9 cellular contexts compared by ENCODE assay signal in the genomic region with DNA sequence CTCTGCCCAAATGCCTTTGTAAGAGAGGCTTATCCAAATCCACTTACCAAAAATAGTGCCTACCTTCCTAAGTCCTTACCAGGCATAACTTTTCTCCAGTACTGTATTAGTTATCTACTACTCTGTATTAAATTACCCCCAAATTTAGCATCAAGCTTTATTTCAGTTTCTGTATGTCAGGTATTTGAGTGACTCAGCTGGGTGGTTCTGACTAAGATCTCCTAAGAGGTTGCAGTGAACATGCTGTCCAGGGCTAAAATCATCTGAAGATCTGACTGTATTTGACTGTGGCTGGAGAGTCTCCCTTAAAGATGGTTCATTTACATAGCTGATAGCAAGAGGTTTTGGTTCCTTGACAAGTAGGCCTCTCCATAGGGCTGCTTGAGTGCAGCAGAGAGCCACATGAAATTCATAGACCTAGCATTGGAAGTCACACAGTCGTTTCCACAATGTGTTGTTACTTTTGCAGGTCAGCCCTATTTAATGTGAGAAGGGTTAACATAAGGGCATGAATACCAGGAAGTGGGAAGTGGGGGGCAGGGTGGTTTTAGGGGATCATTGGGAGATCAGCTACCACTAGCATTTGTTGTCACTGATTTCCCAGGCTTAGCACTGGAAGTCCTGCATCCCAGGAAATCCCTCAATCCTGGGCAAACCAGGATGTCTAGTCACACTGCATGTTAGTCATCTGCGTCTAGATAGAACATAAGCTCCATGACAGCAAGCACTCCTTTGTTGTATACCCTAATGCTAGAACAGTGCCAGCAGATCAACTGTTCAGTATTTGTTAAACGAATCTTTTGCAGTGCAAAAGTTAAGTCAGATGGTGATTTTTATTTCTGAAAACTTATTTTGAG. TPM values are rescaled to one million over a fixed set of nuclear protein-coding genes. Genes with fewer than 3 reads are reported as not detected.
DNase-seq lines count a peak whose midpoint lies in the region; ATAC-seq and TF ChIP-seq lines count a peak whose summit lies in the region.
"Had no signal": no experiment of that assay in that cellular context is flagged by ENCODE, and none has a peak within 500 bp of the region (broad histone marks: within the 10 kb centered on the region; RNA-seq: fewer than 3 reads in every experiment).

No MANE protein-coding gene starts in this region.

- H3K4me2 ChIP-seq in skeletal muscle satellite cell (ENCODE audit: low read length), result peak overlapping the region; percentile 92

- no peak overlapping the region for H3K9ac ChIP-seq in skeletal muscle satellite cell (ENCODE audit: low read depth, low read length)

- peak; percentile 79 for ATAC-seq in HG02884 (IDR thresholded peaks at IDR 0.05; ENCODE audit: unreplicated experiment)
- ATAC-seq in Panc1, result no peak

- no peaks in the 10 kb centered on the region for H3K9me3 ChIP-seq in Panc1 (ENCODE audit: control insufficient read depth, insufficient read depth, low read depth, low read length)
- no peaks in the 10 kb centered on the region for H3K9me3 ChIP-seq in esophagus squamous epithelium
- no peaks in the 10 kb centered on the region for H3K9me3 ChIP-seq in skeletal muscle satellite cell (replicated peaks; ENCODE audit: low read length)
- H3K9me3 ChIP-seq: thoracic aorta had no signal

- H3K9me3 Mint-ChIP-seq in activated naive CD4-positive, alpha-beta T cell treated with anti-CD3 and anti-CD28 coated beads for 36 hours, result no peaks in the 10 kb centered on the region

- CTCF ChIA-PET in activated naive CD4-positive, alpha-beta T cell treated with anti-CD3 and anti-CD28 coated beads for 36 hours (lab: Charles Lee), result interaction anchor here (0.8 to 1.3 kb wide), 3 partner anchors 10 to 16 kb away, joined by 3 to 4 read pairs (median 4); no protein-coding TSS in a partner anchor
- CTCF ChIA-PET in Panc1 (lab: Charles Lee), result interaction anchor here (0.8 kb wide), 1 partner anchor 214 kb away, joined by 3 read pairs; no protein-coding TSS in a partner anchor

- no peak for TF ChIP-seq POLR2A in esophagus squamous epithelium (IDR thresholded peaks at IDR 0.05)

- no TSS peak for BruUV-seq in Panc1 (replicated peaks; lab: Mats Ljungman, UMichigan)

- H3K27me3 Mint-ChIP-seq in activated naive CD4-positive, alpha-beta T cell treated with anti-CD3 and anti-CD28 coated beads for 36 hours (ENCODE audit: low read depth), result no peaks in the 10 kb centered on the region

- peak; percentile 34 for DNase-seq in activated naive CD4-positive, alpha-beta T cell treated with anti-CD3 and anti-CD28 coated beads for 36 hours
- DNase-seq in activated naive CD4-positive, alpha-beta T cell (lab: John Stamatoyannopoulos, UW), result no peak
- peak; percentile 66 for DNase-seq in Panc1 (ENCODE audit: low read depth, low spot score)
- DNase-seq in esophagus squamous epithelium (lab: John Stamatoyannopoulos, UW), result no peak
- DNase-seq in hippocampal formation (lab: John Stamatoyannopoulos, UW), result no peak
- DNase-seq in SKM-1 treated with dmso at 0.1 percent for 144 hours (lab: John Stamatoyannopoulos, UW; ENCODE audit: unreplicated experiment), result no peak

- in situ Hi-C loops in Panc1 (cut with HindIII; ENCODE audit: low pct_unique_long_range_greater_than_20kb, low sequenced_read_pairs), result no loop called here

- H3K4me3 ChIP-seq in Panc1 (ENCODE audit: low read depth in 2 of 2, low read length in 2 of 2), result peak overlapping the region; percentile 94 to 96; a peak in 2 of 4 replicates
- no peak overlapping the region for H3K4me3 ChIP-seq in esophagus squamous epithelium
- H3K4me3 ChIP-seq in skeletal muscle satellite cell (ENCODE audit: low read length), result peak overlapping the region; percentile 90

- H3K4me3 Mint-ChIP-seq in activated naive CD4-positive, alpha-beta T cell treated with anti-CD3 and anti-CD28 coated beads for 36 hours, result peak overlapping the region; percentile 96

- H3K27ac ChIP-seq in Panc1 (ENCODE audit: low read length) (no peak overlapping the region; the same call in 1 of the 2 replicates), esophagus squamous epithelium (peak overlapping the region in 3 of 4 donors; percentile 60 to 92 (median 84))
- H3K27ac ChIP-seq: thoracic aorta had no signal

- H3K27me3 ChIP-seq in Panc1 (ENCODE audit: control insufficient read depth, insufficient read depth, low read length) (no peaks in the 10 kb centered on the region), esophagus squamous epithelium (no peaks in the 10 kb centered on the region), skeletal muscle satellite cell (ENCODE audit: control insufficient read depth, insufficient read depth, low read length) (no peaks in the 10 kb centered on the region)

- WGBS in esophagus squamous epithelium, 2 donors, result 41 to 43% methylated on average over 3 of the region's 3 CpGs

- H3K36me3 Mint-ChIP-seq in activated naive CD4-positive, alpha-beta T cell treated with anti-CD3 and anti-CD28 coated beads for 36 hours (ENCODE audit: low read depth), result peaks cover 16% of the 10 kb centered on the region

- H3K27ac Mint-ChIP-seq in activated naive CD4-positive, alpha-beta T cell treated with anti-CD3 and anti-CD28 coated beads for 36 hours, result peak overlapping the region; percentile 93

- POLR2A ChIA-PET in Panc1 (lab: Charles Lee), result interaction anchor here (0.5 kb wide), 2 partner anchors 43 to 596 kb away, joined by 7 to 11 read pairs; no protein-coding TSS in a partner anchor

- H3K36me3 ChIP-seq in Panc1 (ENCODE audit: control insufficient read depth, insufficient read depth, low read length), result peaks cover 10% of the 10 kb centered on the region; the same call in 1 of the 2 replicates
- peaks cover 0 to 12% (median 0%) of the 10 kb centered on the region in 3 donors for H3K36me3 ChIP-seq in esophagus squamous epithelium
- peaks cover 10% of the 10 kb centered on the region for H3K36me3 ChIP-seq in skeletal muscle satellite cell (ENCODE audit: insufficient read depth, low read length)

- no peak for TF ChIP-seq CTCF in Panc1 (IDR thresholded peaks at IDR 0.05)
- TF ChIP-seq CTCF in esophagus squamous epithelium (IDR thresholded peaks at IDR 0.05), result no peak

- peaks cover 56% of the 10 kb centered on the region for H3K4me1 Mint-ChIP-seq in activated naive CD4-positive, alpha-beta T cell treated with anti-CD3 and anti-CD28 coated beads for 36 hours (ENCODE audit: low read depth)

- intact Hi-C loops in activated naive CD4-positive, alpha-beta T cell treated with anti-CD3 and anti-CD28 coated beads for 36 hours (cut with micrococcal nuclease), result loop anchor here (1.0 to 10.0 kb wide), 11 partner anchors 11 to 1873 kb away; a partner anchor contains a TSS
- intact Hi-C loops in Panc1 (cut with micrococcal nuclease; ENCODE audit: unreplicated experiment) (no loop called here), esophagus squamous epithelium (cut with DNase I) (no loop called here)

- peaks cover 20% of the 10 kb centered on the region for H3K4me1 ChIP-seq in Panc1 (ENCODE audit: control insufficient read depth, insufficient read depth, low read length)
- peaks cover 12 to 50% (median 31%) of the 10 kb centered on the region in 3 donors for H3K4me1 ChIP-seq in esophagus squamous epithelium
- peaks cover 36% of the 10 kb centered on the region for H3K4me1 ChIP-seq in skeletal muscle satellite cell (ENCODE audit: control insufficient read depth, insufficient read depth, low read length)

RNA-seq across cellular contexts. Expression of a gene that starts 2.0 kb away (rescaled TPM):
- total RNA-seq in activated naive CD4-positive, alpha-beta T cell treated with anti-CD3 and anti-CD28 coated beads for 36 hours, result 10 to 100 TPM; 25.7 to 25.9 TPM
- total RNA-seq in Panc1 (2021; ENCODE audit: unreplicated experiment) (29.3 TPM), esophagus squamous epithelium (10 to 100 TPM; 19.5 to 35.2 (median 24.8) TPM)
- polyA plus RNA-seq in Panc1 (2012; ENCODE audit: insufficient read length), result 30.1 TPM
- total RNA-seq in skeletal muscle satellite cell (2012; rRNA removed), result 36.5 and 53.5 TPM in 2 replicates

Comparison
In these comparisons a context has a peak if more than half of its experiments do, and no peak if none do; other contexts are left out.
1. DNase-seq: peak in activated naive CD4-positive, alpha-beta T cell treated with anti-CD3 and anti-CD28 coated beads for 36 hours (single experiment) and Panc1 (single experiment); none in activated naive CD4-positive, alpha-beta T cell (0 of 4), esophagus squamous epithelium (single experiment), hippocampal formation (0 of 2) and SKM-1 treated with dmso at 0.1 percent for 144 hours (single experiment).
2. H3K4me3 ChIP-seq: peak in Panc1 (2 of 2) and skeletal muscle satellite cell (single experiment); none in esophagus squamous epithelium (0 of 4).